Comparison of ENCODE assay signal across 24 cellular contexts in the genomic region with DNA sequence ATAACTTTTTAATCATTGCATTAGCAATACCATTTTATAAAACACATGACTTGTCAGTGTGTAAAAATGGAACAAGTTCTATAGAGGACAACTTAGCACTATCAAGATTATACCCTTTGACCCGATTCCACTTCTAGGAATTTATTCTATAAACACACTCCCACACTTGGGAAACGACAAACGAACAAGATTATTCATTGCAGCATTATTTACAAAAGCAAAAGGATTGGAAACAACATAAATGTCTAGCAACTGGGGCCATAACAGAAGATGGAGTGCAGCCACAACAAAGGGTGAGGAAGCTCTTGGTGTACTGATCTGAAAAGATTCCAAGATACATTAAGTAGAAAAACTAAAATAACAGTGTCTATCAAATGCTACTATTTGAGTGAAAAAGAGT. TPM values are rescaled to one million over a fixed set of nuclear protein-coding genes. Genes with fewer than 3 reads are reported as not detected.
"Had no signal": no experiment of that assay in that cellular context is flagged by ENCODE, and none has a peak within 500 bp of the region (broad histone marks: within the 10 kb centered on the region; RNA-seq: fewer than 3 reads in every experiment).

No MANE protein-coding gene starts in this region.

- ATAC-seq: activated CD8-positive, alpha-beta T cell treated with anti-CD3 and anti-CD28 coated beads for 36 hours; activated T-helper 17 cell treated with anti-CD3 and anti-CD28 coated beads, Interleukin-2, amount 50 U/mL, for 72 hours; left lung; right cardiac atrium; stimulated activated naive CD8-positive, alpha-beta T cell treated with anti-CD3 and anti-CD28 coated beads, Interleukin-15, Interleukin-2, amounts not matched to agents 100 U/mL and 50 U/mL, for 24 hours had no signal

- H3K36me3 ChIP-seq: brain microvascular endothelial cell, left lung, neural progenitor cell, prostate gland, suprapubic skin, upper lobe of left lung had no signal

- H3K27me3 ChIP-seq: brain microvascular endothelial cell, hepatocyte, left lung, neural progenitor cell, suprapubic skin, upper lobe of left lung had no signal

- H3K4me3 ChIP-seq: hepatocyte, left lung, neural progenitor cell, prostate gland, skin epidermis, suprapubic skin, upper lobe of left lung had no signal

- DNase-seq: activated CD4-positive, alpha-beta T cell treated with anti-CD3 and anti-CD28 coated beads, Interleukin-2, amount 10 ng/mL, durations not matched to agents 24 days and 14 days; activated CD4-positive, CD25-positive, alpha-beta regulatory T cell; activated CD8-positive, alpha-beta T cell treated with anti-CD3 and anti-CD28 coated beads for 36 hours; activated naive CD4-positive, alpha-beta T cell; activated naive CD8-positive, alpha-beta T cell treated with anti-CD3 and anti-CD28 coated beads for 36 hours; activated T-cell treated with anti-CD3 and anti-CD28 coated beads, Interleukin-2, amount 50 U/mL, for 1 hour; amniotic stem cell; brain microvascular endothelial cell; central memory CD4-positive, alpha-beta T cell; erythroblast; foreskin fibroblast; left lung; mammary epithelial cell; naive B cell; right cardiac atrium; stimulated activated naive CD8-positive, alpha-beta T cell treated with anti-CD3 and anti-CD28 coated beads, Interleukin-15, Interleukin-2, amounts not matched to agents 100 U/mL and 50 U/mL, for 24 hours; upper lobe of left lung had no signal

- H3K4me3 Mint-ChIP-seq: activated CD4-positive, alpha-beta T cell treated with anti-CD3 and anti-CD28 coated beads, Interleukin-2, amount 10 ng/mL, durations not matched to agents 24 days and 14 days; activated CD8-positive, alpha-beta T cell treated with anti-CD3 and anti-CD28 coated beads for 36 hours; activated naive CD8-positive, alpha-beta T cell treated with anti-CD3 and anti-CD28 coated beads for 36 hours; activated T-helper 17 cell treated with anti-CD3 and anti-CD28 coated beads, Interleukin-2, amount 50 U/mL, for 72 hours; naive B cell; neural progenitor cell; T-helper 2 cell treated with Interferon-gamma antibody and Interleukin-4, amounts not matched to agents 5 μg/mL and 100 μg/mL, for 36 hours had no signal

- H3K27ac ChIP-seq: brain microvascular endothelial cell, hepatocyte, left lung, neural progenitor cell, prostate gland had no signal

- H3K9me3 Mint-ChIP-seq: activated CD8-positive, alpha-beta T cell treated with anti-CD3 and anti-CD28 coated beads for 36 hours; activated T-helper 17 cell treated with anti-CD3 and anti-CD28 coated beads, Interleukin-2, amount 50 U/mL, for 72 hours; T-helper 2 cell treated with Interferon-gamma antibody and Interleukin-4, amounts not matched to agents 5 μg/mL and 100 μg/mL, for 36 hours had no signal

- H3K4me1 Mint-ChIP-seq: activated CD4-positive, alpha-beta T cell treated with anti-CD3 and anti-CD28 coated beads, Interleukin-2, amount 10 ng/mL, durations not matched to agents 24 days and 14 days; activated naive CD8-positive, alpha-beta T cell treated with anti-CD3 and anti-CD28 coated beads for 36 hours; activated T-helper 17 cell treated with anti-CD3 and anti-CD28 coated beads, Interleukin-2, amount 50 U/mL, for 72 hours had no signal

- H3K4me1 ChIP-seq: neural progenitor cell, prostate gland had no signal

- H3K36me3 Mint-ChIP-seq: naive B cell had no signal

- H3K27ac Mint-ChIP-seq: activated CD4-positive, alpha-beta T cell treated with anti-CD3 and anti-CD28 coated beads, Interleukin-2, amount 10 ng/mL, durations not matched to agents 24 days and 14 days; activated CD8-positive, alpha-beta T cell treated with anti-CD3 and anti-CD28 coated beads for 36 hours; activated naive CD8-positive, alpha-beta T cell treated with anti-CD3 and anti-CD28 coated beads for 36 hours; activated T-helper 17 cell treated with anti-CD3 and anti-CD28 coated beads, Interleukin-2, amount 50 U/mL, for 72 hours; naive B cell; neural progenitor cell; T-helper 2 cell treated with Interferon-gamma antibody and Interleukin-4, amounts not matched to agents 5 μg/mL and 100 μg/mL, for 36 hours had no signal

- H3K9me3 ChIP-seq: left lung, prostate gland, suprapubic skin, upper lobe of left lung had no signal

- H3K27me3 Mint-ChIP-seq: activated CD8-positive, alpha-beta T cell treated with anti-CD3 and anti-CD28 coated beads for 36 hours had no signal

RNA-seq across cellular contexts. Expression of gene IRAG1, which starts 2.3 kb away (rescaled TPM):
- total RNA-seq: activated CD4-positive, alpha-beta T cell treated with anti-CD3 and anti-CD28 coated beads, Interleukin-2, amount 10 ng/mL, durations not matched to agents 24 days and 14 days; activated CD8-positive, alpha-beta T cell treated with anti-CD3 and anti-CD28 coated beads for 36 hours; activated naive CD8-positive, alpha-beta T cell treated with anti-CD3 and anti-CD28 coated beads for 36 hours had no signal
